Comparison of ENCODE assay signal across 8 cellular contexts in the genomic region with DNA sequence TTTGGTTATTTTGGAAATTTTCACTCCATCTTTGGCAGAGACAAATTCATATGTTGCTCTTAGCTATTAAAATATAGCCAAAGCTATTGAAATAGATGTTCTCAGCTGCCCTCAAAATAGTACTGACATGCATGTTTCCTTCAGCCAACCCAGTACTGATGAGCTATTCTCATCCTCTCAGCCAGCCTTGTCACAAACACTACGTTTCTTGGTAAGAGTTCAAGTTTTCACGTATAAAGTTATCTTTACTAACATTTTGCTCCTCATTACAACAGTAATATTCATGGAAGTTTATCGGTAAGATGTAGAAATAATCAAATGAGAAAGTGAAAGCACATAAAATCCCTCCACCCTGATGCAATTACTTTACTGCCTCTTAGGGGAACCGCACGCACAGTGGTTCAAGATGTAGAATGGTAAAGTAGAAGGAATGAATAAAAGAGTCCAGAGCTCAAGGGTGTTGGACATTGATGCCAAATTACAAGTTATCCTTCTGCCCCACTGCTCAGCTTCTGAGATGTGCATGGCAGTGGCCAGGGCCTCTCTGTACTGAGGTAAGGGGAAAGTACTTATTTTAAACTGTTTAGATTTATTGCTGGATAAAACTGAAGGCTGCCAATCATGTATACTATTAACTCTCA. TPM values are rescaled to one million over a fixed set of nuclear protein-coding genes. Genes with fewer than 3 reads are reported as not detected.
DNase-seq lines count a peak whose midpoint lies in the region; ATAC-seq and TF ChIP-seq lines count a peak whose summit lies in the region.

No MANE protein-coding gene starts in this region.

- CTCF ChIA-PET in activated B cell treated with CpG ODN at 0.5 μM for 24 hours (lab: Charles Lee) (interaction anchor here (1.4 to 2.3 kb wide), 6 partner anchors 8 to 317 kb away, joined by 4 to 14 read pairs (median 6); partner anchors contain the start of gene GCH1), HEK293T (lab: Yijun Ruan, JAX) (no interaction called here)

- H3K9me3 ChIP-seq in heart right ventricle (no peaks in the 10 kb centered on the region), stomach smooth muscle (ENCODE audit: control insufficient read depth in 2 of 2, low read length in 2 of 2) (no peaks in the 10 kb centered on the region)

- peak overlapping the region; percentile 97 for H3K27ac Mint-ChIP-seq in activated B cell treated with CpG ODN at 0.5 μM for 24 hours

- 13 to 26% methylated on average over 5 of the region's 5 CpGs for WGBS in heart right ventricle, 2 donors

- peaks cover 29% of the 10 kb centered on the region for H3K4me1 Mint-ChIP-seq in activated B cell treated with CpG ODN at 0.5 μM for 24 hours

- H3K36me3 ChIP-seq in heart right ventricle (no peaks in the 10 kb centered on the region), stomach smooth muscle (ENCODE audit: control insufficient read depth in 2 of 2, insufficient read depth in 2 of 2, low read length in 2 of 2) (no peaks in the 10 kb centered on the region)

- POLR2A ChIA-PET in activated B cell treated with CpG ODN at 0.5 μM for 24 hours (lab: Charles Lee) = interaction anchor here (0.8 to 2.2 kb wide), 15 partner anchors 9 to 1729 kb away, joined by 3 to 18 read pairs (median 3); partner anchors contain the start of genes DDHD1, GCH1, MAPK1IP1L and SAMD4A
- POLR2A ChIA-PET in HEK293T (lab: Yijun Ruan, JAX) = no interaction called here

- peak overlapping the region; percentile 88 for H3K4me3 Mint-ChIP-seq in activated B cell treated with CpG ODN at 0.5 μM for 24 hours

- no peak for TF ChIP-seq CTCF in activated B cell treated with CpG ODN at 0.5 μM for 24 hours (IDR thresholded peaks at IDR 0.05)
- TF ChIP-seq CTCF in heart right ventricle (IDR thresholded peaks at IDR 0.05) = no peak

- ATAC-seq in HG03066 (IDR thresholded peaks at IDR 0.05; ENCODE audit: low read depth, unreplicated experiment) = peak; percentile 51
- ATAC-seq in activated B cell treated with CpG ODN at 0.5 μM for 24 hours (ENCODE audit: low read depth) = peak; percentile 74
- ATAC-seq in heart right ventricle = peak in 6 of 8 donors; percentile 70 to 76 (median 73)

- intact Hi-C loops in activated B cell treated with CpG ODN at 0.5 μM for 24 hours (cut with micrococcal nuclease) = loop anchor here (1.0 kb wide), 3 partner anchors 8 to 24 kb away; partner anchors contain the start of gene GCH1
- intact Hi-C loops in heart right ventricle (cut with DNase I) = no loop called here
- intact Hi-C loops in head of caudate nucleus (cut with DNase I) = no loop called here

- H3K4me3 ChIP-seq in heart right ventricle (peak overlapping the region in 9 of 10 donors; percentile 20 to 58 (median 51)), stomach smooth muscle (ENCODE audit: low read length in 2 of 2) (peak overlapping the region; percentile 52 to 68)

- no peaks in the 10 kb centered on the region for H3K27me3 Mint-ChIP-seq in activated B cell treated with CpG ODN at 0.5 μM for 24 hours

- H3K27ac ChIP-seq in heart right ventricle (peak overlapping the region; percentile 49 to 85 (median 75)), stomach smooth muscle (ENCODE audit: low read length) (no peak overlapping the region)

- H3K36me3 Mint-ChIP-seq in activated B cell treated with CpG ODN at 0.5 μM for 24 hours (ENCODE audit: low read depth) = peaks cover 3% of the 10 kb centered on the region

- no peak overlapping the region for H3K9ac ChIP-seq in stomach smooth muscle (ENCODE audit: low read length in 2 of 2)

- H3K4me1 ChIP-seq in heart right ventricle (peaks cover 0 to 32% (median 13%) of the 10 kb centered on the region in 9 donors), stomach smooth muscle (ENCODE audit: control insufficient read depth, insufficient read depth, low read length) (no peaks in the 10 kb centered on the region)

- H3K9me3 Mint-ChIP-seq in activated B cell treated with CpG ODN at 0.5 μM for 24 hours = no peaks in the 10 kb centered on the region

- peak; percentile 67 for DNase-seq in activated effector memory CD4-positive, alpha-beta T cell treated with anti-CD3 and anti-CD28 coated beads, Interleukin-2, amount 50 U/mL, for 16 hours
- DNase-seq in activated effector memory CD4-positive, alpha-beta T cell treated with Interleukin-2 at 50 U/mL for 16 hours = no peak
- DNase-seq in activated B cell treated with CpG ODN at 0.5 μM for 24 hours (no peak), heart right ventricle (no peak), HEK293T (ENCODE audit: extremely low spot score) (no peak), head of caudate nucleus (no peak)

- H3K27me3 ChIP-seq in heart right ventricle = no peaks in the 10 kb centered on the region
- H3K27me3 ChIP-seq in stomach smooth muscle (ENCODE audit: control insufficient read depth in 1 of 2, insufficient read depth in 2 of 2, low read length in 2 of 2) = no peaks in the 10 kb centered on the region

TF ChIP-seq in HEK293T, 16 proteins besides CTCF, POLR2A, EP300 and RAD21:
- TF ChIP-seq L3MBTL2 (conservative IDR thresholded peaks at IDR 0.05) = no peak
- TF ChIP-seq ELF4 (IDR thresholded peaks at IDR 0.05) = no peak
- TF ChIP-seq FOXM1 (IDR thresholded peaks at IDR 0.05; ENCODE audit: borderline replicate concordance) = no peak
- TF ChIP-seq HDGF (IDR thresholded peaks at IDR 0.05; ENCODE audit: borderline replicate concordance) = no peak
- TF ChIP-seq FOXA1 (IDR thresholded peaks at IDR 0.05) = no peak
- no peak for TF ChIP-seq NFRKB (IDR thresholded peaks at IDR 0.05)
- no peak for TF ChIP-seq SP1 (IDR thresholded peaks at IDR 0.05)
- TF ChIP-seq BHLHE40 (IDR thresholded peaks at IDR 0.05; ENCODE audit: borderline replicate concordance) = no peak
- no peak for TF ChIP-seq ZNF384 (IDR thresholded peaks at IDR 0.05)
- TF ChIP-seq TARDBP (IDR thresholded peaks at IDR 0.05) = no peak
- TF ChIP-seq SUZ12 (IDR thresholded peaks at IDR 0.05) = no peak

RNA-seq across cellular contexts. Expression of gene GCH1, which starts 20.7 kb away (rescaled TPM):
- 15.5 and 17.2 TPM in 2 replicates for total RNA-seq in activated B cell treated with CpG ODN at 0.5 μM for 24 hours
- 10 to 100 TPM in 1 of 10 donors, 1 to 10 TPM in 9; 1.0 to 11.0 (median 2.7) TPM for total RNA-seq in heart right ventricle
- 1 to 10 TPM; 2.3 to 3.3 TPM for polyA plus RNA-seq in heart right ventricle
